13 cellular contexts compared by ENCODE assay signal in genomic region chr9:34983209-34983608, GRCh38. TPM values are rescaled to one million over a fixed set of nuclear protein-coding genes. Genes with fewer than 3 reads are reported as not detected.
DNase-seq lines count a peak whose midpoint lies in the region; ATAC-seq and TF ChIP-seq lines count a peak whose summit lies in the region.
"Had no signal": no experiment of that assay in that cellular context is flagged by ENCODE, and none has a peak within 500 bp of the region (broad histone marks: within the 10 kb centered on the region; RNA-seq: fewer than 3 reads in every experiment).

No MANE protein-coding gene starts in this region.

- H3K4me3 Mint-ChIP-seq in activated naive CD4-positive, alpha-beta T cell treated with anti-CD3 and anti-CD28 coated beads, Interleukin-2, amount 10 ng/mL, durations not matched to agents 7 days and 5 days = no peak overlapping the region
- H3K4me3 Mint-ChIP-seq in stimulated activated naive B cell treated with anti-CD40 and anti-IgM and Interleukin-4, amounts not matched to agents 10 μg/mL and 1 μg/mL and 100 μg/mL, for 72 hours = no peak overlapping the region

- no peak overlapping the region for H3K4me3 ChIP-seq in left lung

- H3K9me3 ChIP-seq in left lung = no peaks in the 10 kb centered on the region

- peak overlapping the region; percentile 71 for H3K27ac Mint-ChIP-seq in activated naive CD4-positive, alpha-beta T cell treated with anti-CD3 and anti-CD28 coated beads, Interleukin-2, amount 10 ng/mL, durations not matched to agents 7 days and 5 days
- H3K27ac Mint-ChIP-seq in stimulated activated naive B cell treated with anti-CD40 and anti-IgM and Interleukin-4, amounts not matched to agents 10 μg/mL and 1 μg/mL and 100 μg/mL, for 72 hours = peak overlapping the region; percentile 75

- no peaks in the 10 kb centered on the region for H3K9me3 Mint-ChIP-seq in activated naive CD4-positive, alpha-beta T cell treated with anti-CD3 and anti-CD28 coated beads, Interleukin-2, amount 10 ng/mL, durations not matched to agents 7 days and 5 days
- no peaks in the 10 kb centered on the region for H3K9me3 Mint-ChIP-seq in stimulated activated naive B cell treated with anti-CD40 and anti-IgM and Interleukin-4, amounts not matched to agents 10 μg/mL and 1 μg/mL and 100 μg/mL, for 72 hours

- no peaks in the 10 kb centered on the region for H3K36me3 ChIP-seq in left lung

- DNase-seq in activated naive CD4-positive, alpha-beta T cell treated with anti-CD3 and anti-CD28 coated beads, Interleukin-2, amount 10 ng/mL, durations not matched to agents 7 days and 5 days = peak; percentile 45
- DNase-seq in activated naive CD4-positive, alpha-beta T cell treated with Interleukin-2 at 50 U/mL for 16 hours = no peak
- DNase-seq in MV-4-11 (lab: John Stamatoyannopoulos, UW) = peak; percentile 81
- no peak for DNase-seq in stimulated activated naive B cell treated with anti-CD40 and anti-IgM and Interleukin-4, amounts not matched to agents 10 μg/mL and 1 μg/mL and 100 μg/mL, for 72 hours
- no peak for DNase-seq in NCI-H1930 (lab: John Stamatoyannopoulos, UW)
- no peak for DNase-seq in activated CD8-positive, alpha-beta memory T cell treated with anti-CD3 and anti-CD28 coated beads, Interleukin-2, amount 50 U/mL, for 4 hours
- no peak for DNase-seq in left lung
- DNase-seq: ACHN; activated CD4-positive, alpha-beta T cell treated with anti-CD3 and anti-CD28 coated beads, Interleukin-2, amount 50 U/mL, for 4 hours; NCI-H1092 treated with DMSO at 0.1 percent for 48 hours had no signal

- TF ChIP-seq CTCF in left lung (IDR thresholded peaks at IDR 0.05) = no peak

- peak; percentile 47 for ATAC-seq in HG02870 (IDR thresholded peaks at IDR 0.05; ENCODE audit: unreplicated experiment)
- peak; percentile 49 to 62 for ATAC-seq in stimulated activated naive B cell treated with anti-CD40 and anti-IgM and Interleukin-4, amounts not matched to agents 10 μg/mL and 1 μg/mL and 100 μg/mL, for 72 hours (replicated peaks)
- ATAC-seq in left lung = no peak

- no peaks in the 10 kb centered on the region for H3K36me3 Mint-ChIP-seq in activated naive CD4-positive, alpha-beta T cell treated with anti-CD3 and anti-CD28 coated beads, Interleukin-2, amount 10 ng/mL, durations not matched to agents 7 days and 5 days
- H3K36me3 Mint-ChIP-seq in stimulated activated naive B cell treated with anti-CD40 and anti-IgM and Interleukin-4, amounts not matched to agents 10 μg/mL and 1 μg/mL and 100 μg/mL, for 72 hours = no peaks in the 10 kb centered on the region

- no peaks in the 10 kb centered on the region for H3K27me3 ChIP-seq in left lung

- H3K27ac ChIP-seq in left lung = peak overlapping the region in 1 of 2 donors; percentile 83

- CTCF ChIA-PET in activated naive CD4-positive, alpha-beta T cell treated with anti-CD3 and anti-CD28 coated beads, Interleukin-2, amount 10 ng/mL, durations not matched to agents 7 days and 5 days (lab: Charles Lee) = interaction anchor here (1.1 to 6.6 kb wide), 4 partner anchors 12 to 223 kb away, joined by 4 to 91 read pairs (median 6); no protein-coding TSS in a partner anchor

- intact Hi-C loops in left lung (cut with DNase I) = loop anchor here in 1 of 2 donors (10.0 kb wide), 1 partner anchor 78 kb away; no protein-coding TSS in a partner anchor

- peaks cover 0 to 38% of the 10 kb centered on the region in 2 donors for H3K4me1 ChIP-seq in left lung

- H3K4me1 Mint-ChIP-seq in activated naive CD4-positive, alpha-beta T cell treated with anti-CD3 and anti-CD28 coated beads, Interleukin-2, amount 10 ng/mL, durations not matched to agents 7 days and 5 days = peaks cover 54% of the 10 kb centered on the region
- peaks cover 48 to 62% of the 10 kb centered on the region in 2 donors for H3K4me1 Mint-ChIP-seq in stimulated activated naive B cell treated with anti-CD40 and anti-IgM and Interleukin-4, amounts not matched to agents 10 μg/mL and 1 μg/mL and 100 μg/mL, for 72 hours

- H3K27me3 Mint-ChIP-seq in activated naive CD4-positive, alpha-beta T cell treated with anti-CD3 and anti-CD28 coated beads, Interleukin-2, amount 10 ng/mL, durations not matched to agents 7 days and 5 days = no peaks in the 10 kb centered on the region
- H3K27me3 Mint-ChIP-seq in stimulated activated naive B cell treated with anti-CD40 and anti-IgM and Interleukin-4, amounts not matched to agents 10 μg/mL and 1 μg/mL and 100 μg/mL, for 72 hours = no peaks in the 10 kb centered on the region

RNA-seq across cellular contexts. Expression of gene DNAJB5, which starts 6.3 kb away (rescaled TPM):
- total RNA-seq in left lung = 10 to 100 TPM in 1 of 2 donors, 1 to 10 TPM in 1; 8.8 to 14.4 TPM

RNA-seq across cellular contexts. Expression of gene PHF24, which starts 25.1 kb away (rescaled TPM):
- total RNA-seq in left lung = under 1 TPM; 0.44 to 0.58 TPM
- total RNA-seq: pulmonary artery endothelial cell, RPMI7951 had no signal

Comparison
In these comparisons a context has a peak if more than half of its experiments do, and no peak if none do; other contexts are left out.
1. DNase-seq: peak in activated naive CD4-positive, alpha-beta T cell treated with anti-CD3 and anti-CD28 coated beads, Interleukin-2, amount 10 ng/mL, durations not matched to agents 7 days and 5 days (single experiment) and MV-4-11 (single experiment); none in activated naive CD4-positive, alpha-beta T cell treated with Interleukin-2 at 50 U/mL for 16 hours (single experiment), stimulated activated naive B cell treated with anti-CD40 and anti-IgM and Interleukin-4, amounts not matched to agents 10 μg/mL and 1 μg/mL and 100 μg/mL, for 72 hours (single experiment), NCI-H1930 (0 of 2), activated CD8-positive, alpha-beta memory T cell treated with anti-CD3 and anti-CD28 coated beads, Interleukin-2, amount 50 U/mL, for 4 hours (single experiment) and left lung (0 of 2).